In the genomic region with DNA sequence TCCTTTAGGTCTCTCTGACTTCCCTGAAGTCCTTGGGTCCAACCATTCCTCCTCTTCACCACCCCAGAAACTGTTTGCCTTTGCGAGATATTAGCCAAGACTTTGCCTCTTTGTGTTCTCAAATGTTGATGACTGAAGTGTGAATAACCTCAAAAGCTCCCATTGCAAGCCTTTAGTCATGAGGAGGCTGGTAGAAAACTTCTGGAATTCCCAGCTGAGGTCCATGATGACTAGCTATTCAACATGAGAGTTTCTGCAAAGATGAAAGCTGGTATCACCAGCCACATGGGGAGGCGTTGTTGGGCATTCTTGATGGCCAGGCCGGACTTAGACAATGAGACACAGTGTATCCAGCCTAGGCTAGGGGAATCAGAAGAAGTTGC, we compare ENCODE assay signal across 19 cellular contexts.
DNase-seq lines count a peak whose midpoint lies in the region; ATAC-seq and TF ChIP-seq lines count a peak whose summit lies in the region.
"Had no signal": no experiment of that assay in that cellular context is flagged by ENCODE, and none has a peak within 500 bp of the region (broad histone marks: within the 10 kb centered on the region; RNA-seq: fewer than 3 reads in every experiment).

No MANE protein-coding gene starts in this region.

- H3K4me3 ChIP-seq in fibroblast of mammary gland (ENCODE audit: control insufficient read depth, low read depth, low read length): no peak overlapping the region
- H3K4me3 ChIP-seq: SJSA1 had no signal

- DNase-seq in EH (ENCODE audit: low read depth) (peak; percentile 58), HT1080 (ENCODE audit: low read depth) (peak; percentile 11), fibroblast of mammary gland (ENCODE audit: low read depth) (peak; percentile 75), NCI-H146 (lab: John Stamatoyannopoulos, UW) (no peak), kidney glomerular epithelial cell (lab: John Stamatoyannopoulos, UW) (no peak), GM20000 (ENCODE audit: low spot score) (no peak)
- DNase-seq: CD4-positive, CD25-positive, alpha-beta regulatory T cell; MV-4-11; NCI-H1105 treated with DMSO at 0.1 percent for 48 hours; NCI-H1694; NCI-H2081; NCI-H2171; NCI-H345; NCI-H524; OCI-M1; T-helper 1 cell had no signal

- TF ChIP-seq CTCF in fibroblast of mammary gland (conservative IDR thresholded peaks at IDR 0.05; ENCODE audit: control insufficient read depth, insufficient read depth, low read depth, low read length) (no peak), GM20000 (IDR thresholded peaks at IDR 0.05; ENCODE audit: extremely low read depth, missing control alignments) (no peak)

- no peak for ATAC-seq in esophagus mucosa
- ATAC-seq: Right ventricle myocardium inferior had no signal

Comparison
In these comparisons a context has a peak if more than half of its experiments do, and no peak if none do; other contexts are left out.
1. DNase-seq: peak in EH (single experiment), HT1080 (single experiment) and fibroblast of mammary gland (single experiment); none in NCI-H146 (single experiment), kidney glomerular epithelial cell (single experiment) and GM20000 (single experiment).